In the genomic region with DNA sequence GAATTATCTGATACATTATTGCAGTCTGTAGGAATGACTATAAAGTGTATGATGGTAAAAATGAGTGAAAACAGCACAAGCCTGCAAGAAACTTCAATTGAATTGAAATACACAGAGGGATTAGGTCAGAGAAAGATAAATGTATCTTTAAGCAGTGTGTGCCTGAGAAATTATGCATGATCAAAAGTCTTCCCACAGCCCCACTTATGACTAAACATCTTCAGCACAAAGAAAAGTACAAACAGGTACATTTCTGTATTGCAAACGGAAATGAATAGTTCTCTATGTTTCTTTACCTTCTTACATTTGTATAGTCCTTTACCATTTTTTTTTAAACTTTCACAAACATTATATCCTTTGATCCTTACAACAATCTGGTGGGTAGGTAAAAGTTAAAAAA, we compare ENCODE assay signal across 18 cellular contexts.
"Had no signal": no experiment of that assay in that cellular context is flagged by ENCODE, and none has a peak within 500 bp of the region (broad histone marks: within the 10 kb centered on the region; RNA-seq: fewer than 3 reads in every experiment).

No MANE protein-coding gene starts in this region.

- H3K4me3 ChIP-seq: MG63 had no signal

- DNase-seq: IMR-90, KG1, MG63, NCI-H1092 treated with DMSO at 0.1 percent for 48 hours, NCI-H1436, NCI-H187, NCI-H2029, NCI-H2081 treated with DMSO at 0.1 percent for 48 hours, NCI-H2171, NCI-H226, NCI-H510A, NCI-H524 treated with DMSO at 0.1 percent for 48 hours, NCI-H69, NCI-H774, PC-3, SHP77, SK-N-SH had no signal

- ATAC-seq: Panc1, PC-3 had no signal
